Comparison of ENCODE assay signal across 8 cellular contexts in genomic region chr6:39302669-39303424, GRCh38. TPM values are rescaled to one million over a fixed set of nuclear protein-coding genes. Genes with fewer than 3 reads are reported as not detected.
DNase-seq lines count a peak whose midpoint lies in the region; ATAC-seq and TF ChIP-seq lines count a peak whose summit lies in the region.

No MANE protein-coding gene starts in this region.

- H3K27me3 ChIP-seq in BLaER1 treated with 17β-estradiol and CSF1 and Interleukin-3, amounts not matched to agents 10 nM and 100 nM = no peaks in the 10 kb centered on the region
- peaks cover 0 to 4% (median 0%) of the 10 kb centered on the region in 4 donors for H3K27me3 ChIP-seq in esophagus squamous epithelium

- peaks cover 3 to 10% (median 4%) of the 10 kb centered on the region in 4 donors for H3K4me1 Mint-ChIP-seq in naive thymus-derived CD8-positive, alpha-beta T cell

- H3K36me3 Mint-ChIP-seq in naive thymus-derived CD8-positive, alpha-beta T cell = no peaks in the 10 kb centered on the region

- H3K4me2 ChIP-seq in BLaER1 treated with 17β-estradiol and CSF1 and Interleukin-3, amounts not matched to agents 10 nM and 100 nM = peak overlapping the region in 10 of 11 experiments; percentile 32 to 70 (median 58); a peak in 18 of 22 replicates

- no peak for TF ChIP-seq POLR2A in esophagus squamous epithelium (IDR thresholded peaks at IDR 0.05)

- peak overlapping the region in 2 of 10 donors; percentile 54 to 60 for H3K27ac Mint-ChIP-seq in naive thymus-derived CD8-positive, alpha-beta T cell

- DNase-seq in HT1080 (ENCODE audit: low read depth) = peak; percentile 62
- peak; percentile 94 for DNase-seq in OCI-M1 (lab: John Stamatoyannopoulos, UW)
- DNase-seq in activated T-cell treated with anti-CD3 and anti-CD28 coated beads, Interleukin-2, amount 50 U/mL, for 1 hour = peak; percentile 85
- peak; percentile 18 for DNase-seq in esophagus squamous epithelium (lab: John Stamatoyannopoulos, UW)
- DNase-seq in naive thymus-derived CD8-positive, alpha-beta T cell = peak; percentile 63 to 91 (median 80)
- DNase-seq in stimulated activated CD8-positive, alpha-beta memory T cell treated with anti-CD3 and anti-CD28 coated beads, Interleukin-7, amount 100 ng/mL, for 4 hours (ENCODE audit: low read depth in 2 of 2) = peak; percentile 73 to 74

- H3K4me3 Mint-ChIP-seq in naive thymus-derived CD8-positive, alpha-beta T cell = peak overlapping the region; percentile 48 to 83 (median 64)

- 4 to 7% methylated on average over 8 to 11 of the region's 11 CpGs for WGBS in esophagus squamous epithelium, 2 donors

- intact Hi-C loops in esophagus squamous epithelium (cut with DNase I) = no loop called here

- no peak overlapping the region; a peak in 1 of 20 replicates for H3K4me3 ChIP-seq in BLaER1 treated with 17β-estradiol and CSF1 and Interleukin-3, amounts not matched to agents 10 nM and 100 nM
- peak overlapping the region in 1 of 4 donors; percentile 51 for H3K4me3 ChIP-seq in esophagus squamous epithelium

- peak; percentile 80 for ATAC-seq in GM19397 (IDR thresholded peaks at IDR 0.05; ENCODE audit: unreplicated experiment)
- ATAC-seq in naive thymus-derived CD8-positive, alpha-beta T cell = peak; percentile 98 to 100

- H3K9ac ChIP-seq in BLaER1 treated with 17β-estradiol and CSF1 and Interleukin-3, amounts not matched to agents 10 nM and 100 nM = no peak overlapping the region

- POLR2A ChIA-PET in naive thymus-derived CD8-positive, alpha-beta T cell (lab: Charles Lee) = interaction anchor here (0.7 to 1.4 kb wide), 2 partner anchors 137 to 430 kb away, joined by 4 to 5 read pairs; no protein-coding TSS in a partner anchor

- peaks cover 0 to 1% (median 0%) of the 10 kb centered on the region in 9 donors for H3K9me3 Mint-ChIP-seq in naive thymus-derived CD8-positive, alpha-beta T cell

- H3K4me1 ChIP-seq in BLaER1 treated with 17β-estradiol and CSF1 and Interleukin-3, amounts not matched to agents 10 nM and 100 nM = peaks cover 0 to 15% (median 0%) of the 10 kb centered on the region in 10 experiments; a peak in 5 of 20 replicates
- H3K4me1 ChIP-seq in esophagus squamous epithelium = peaks cover 0 to 7% (median 4%) of the 10 kb centered on the region in 3 donors

- peaks cover 0 to 8% (median 0%) of the 10 kb centered on the region in 11 experiments; a peak in 1 of 22 replicates for H4K20me1 ChIP-seq in BLaER1 treated with 17β-estradiol and CSF1 and Interleukin-3, amounts not matched to agents 10 nM and 100 nM

- H3K9me3 ChIP-seq in BLaER1 treated with 17β-estradiol and CSF1 and Interleukin-3, amounts not matched to agents 10 nM and 100 nM (replicated peaks in 1 of 11) = no peaks in the 10 kb centered on the region
- no peaks in the 10 kb centered on the region for H3K9me3 ChIP-seq in esophagus squamous epithelium

- TF ChIP-seq CTCF in esophagus squamous epithelium (IDR thresholded peaks at IDR 0.05) = peak; percentile 86 to 96 (median 90)

- no peaks in the 10 kb centered on the region for H3K36me3 ChIP-seq in BLaER1 treated with 17β-estradiol and CSF1 and Interleukin-3, amounts not matched to agents 10 nM and 100 nM
- no peaks in the 10 kb centered on the region for H3K36me3 ChIP-seq in esophagus squamous epithelium

- no peak overlapping the region for H3K27ac ChIP-seq in BLaER1 treated with 17β-estradiol and CSF1 and Interleukin-3, amounts not matched to agents 10 nM and 100 nM
- H3K27ac ChIP-seq in esophagus squamous epithelium = no peak overlapping the region

- no peaks in the 10 kb centered on the region for H3K27me3 Mint-ChIP-seq in naive thymus-derived CD8-positive, alpha-beta T cell

RNA-seq across cellular contexts. Expression of gene KCNK17, which starts 11.4 kb away (rescaled TPM):
- total RNA-seq in HT1080 (2014; rRNA removed; shearing (Covaris generic)) = not detected in 2 replicates
- polyA plus RNA-seq in HT1080 (2015; cell fraction: cytosol; rRNA removed) = not detected in 2 replicates
- polyA plus RNA-seq in HT1080 (2015; cell fraction: nucleus; rRNA removed) = not detected in 2 replicates
- 1 to 10 TPM in 2 of 4 donors, under 1 TPM in 1, not detected in 1; 0.31 to 1.2 (median 1.1) TPM for total RNA-seq in esophagus squamous epithelium
- total RNA-seq in naive thymus-derived CD8-positive, alpha-beta T cell = not detected
- not detected for polyA plus RNA-seq in naive thymus-derived CD8-positive, alpha-beta T cell

RNA-seq across cellular contexts. Expression of gene KCNK16, which starts 19.7 kb away (rescaled TPM):
- not detected in 2 replicates for total RNA-seq in HT1080 (2014; rRNA removed; shearing (Covaris generic))
- not detected in 2 replicates for polyA plus RNA-seq in HT1080 (2015; cell fraction: cytosol; rRNA removed)
- polyA plus RNA-seq in HT1080 (2015; cell fraction: nucleus; rRNA removed) = not detected in 2 replicates
- not detected for total RNA-seq in esophagus squamous epithelium
- total RNA-seq in naive thymus-derived CD8-positive, alpha-beta T cell = not detected
- not detected for polyA plus RNA-seq in naive thymus-derived CD8-positive, alpha-beta T cell

Comparison
In these comparisons a context has a peak if more than half of its experiments do, and no peak if none do; other contexts are left out.
1. DNase-seq: peak in every context shown above with its lines; median percentile 94 in OCI-M1; 85 in activated T-cell treated with anti-CD3 and anti-CD28 coated beads, Interleukin-2, amount 50 U/mL, for 1 hour; 80 in naive thymus-derived CD8-positive, alpha-beta T cell; 74 in stimulated activated CD8-positive, alpha-beta memory T cell treated with anti-CD3 and anti-CD28 coated beads, Interleukin-7, amount 100 ng/mL, for 4 hours; 62 in HT1080; 18 in esophagus squamous epithelium.